24 cellular contexts compared by ENCODE assay signal in genomic region chr11:68022531-68022930, GRCh38. TPM values are rescaled to one million over a fixed set of nuclear protein-coding genes. Genes with fewer than 3 reads are reported as not detected.
A peak's percentile ranks its signal among the peaks of the same experiment; 100 is the strongest.
DNase-seq lines count a peak whose midpoint lies in the region; ATAC-seq, FAIRE-seq and TF ChIP-seq lines count a peak whose summit lies in the region.
"Had no signal": no experiment of that assay in that cellular context is flagged by ENCODE, and none has a peak within 500 bp of the region (broad histone marks: within the 10 kb centered on the region; RNA-seq: fewer than 3 reads in every experiment).

No MANE protein-coding gene starts in this region.

- POLR2A ChIA-PET in HepG2 (lab: Yijun Ruan, JAX): no interaction called here

- no peak for TF ChIP-seq RAD21 in HepG2 (CRISPR knock-in tag; IDR thresholded peaks at IDR 0.05)

- intact Hi-C loops in HepG2 (cut with micrococcal nuclease; ENCODE audit: unreplicated experiment): no loop called here
- intact Hi-C loops in right lobe of liver (cut with DNase I): no loop called here

- no peaks in the 10 kb centered on the region for H4K20me1 ChIP-seq in HepG2 (ENCODE audit: insufficient read depth, low read length)

- in situ Hi-C loops in HepG2 (cut with HindIII; ENCODE audit: extremely low pct_ligation_motif_present, low pct_unique_long_range_greater_than_20kb): no loop called here

- DNase-seq in HepG2 (ENCODE audit: low spot score): no peak
- no peak for DNase-seq in right lobe of liver
- no peak for DNase-seq in Peyer's patch
- DNase-seq: AML-193; C1 segment of cervical spinal cord; CD4-positive, alpha-beta memory T cell; CD4-positive, CD25-positive, alpha-beta regulatory T cell; CD8-positive, alpha-beta memory T cell; COR-L47; DMS 273 treated with DMSO at 0.1 percent for 48 hours; DMS153; DMS53; DMS79; DND-41; EL; GDM1 had no signal

- ATAC-seq in HepG2: no peak
- ATAC-seq in right lobe of liver: no peak
- no peak for ATAC-seq in activated CD4-positive, CD25-positive, alpha-beta regulatory T cell treated with anti-CD3 and anti-CD28 coated beads, Interleukin-2, amount 50 U/mL, for 24 hours
- ATAC-seq: A549, GM12878 had no signal

- TF ChIP-seq POLR2A in HepG2 (IDR thresholded peaks at IDR 0.05; ENCODE audit: insufficient read depth in 1 of 2, low read depth in 2 of 2, low read length in 2 of 2): no peak
- TF ChIP-seq POLR2A in right lobe of liver (IDR thresholded peaks at IDR 0.05): no peak
- 0 out of 2 replicates have a peak, but pooled peaks have one; percentile 16 for TF ChIP-seq POLR2A in Raji (IDR thresholded peaks at IDR 0.05; ENCODE audit: insufficient read depth, low read depth, low read length)
- TF ChIP-seq POLR2A in Peyer's patch (IDR thresholded peaks at IDR 0.05): no peak

- H3K4me2 ChIP-seq in HepG2 (ENCODE audit: low read depth, low read length): no peak overlapping the region
- H3K4me2 ChIP-seq: A549 had no signal

- no peak for TF ChIP-seq CTCF in HepG2 (CRISPR knock-in tag; IDR thresholded peaks at IDR 0.05)
- no peak for TF ChIP-seq CTCF in right lobe of liver (IDR thresholded peaks at IDR 0.05)
- no peak for TF ChIP-seq CTCF in neutrophil (IDR thresholded peaks at IDR 0.05)
- no peak for TF ChIP-seq CTCF in Peyer's patch (IDR thresholded peaks at IDR 0.05)

- CTCF ChIA-PET in HepG2 (lab: Yijun Ruan, JAX; ENCODE audit: low intra/inter-chr PET ratio, low total read pairs): no interaction called here

- H3K4me3 ChIP-seq in HepG2 (replicated peaks in 1 of 3; ENCODE audit: insufficient read depth in 1 of 3, low read depth in 2 of 3, low read length in 3 of 3) (no peak overlapping the region), right lobe of liver (no peak overlapping the region), neutrophil (ENCODE audit: low read depth in 1 of 2, low read length in 1 of 2) (no peak overlapping the region), Peyer's patch (no peak overlapping the region)
- H3K4me3 ChIP-seq: A549, GM12878 had no signal

- no peak overlapping the region for H3K9ac ChIP-seq in HepG2 (ENCODE audit: insufficient read depth, low read depth, low read length)

- no peaks in the 10 kb centered on the region for H3K9me3 ChIP-seq in HepG2 (ENCODE audit: low read length)
- H3K9me3 ChIP-seq in right lobe of liver: no peaks in the 10 kb centered on the region
- H3K9me3 ChIP-seq in neutrophil: no peaks in the 10 kb centered on the region
- H3K9me3 ChIP-seq in Peyer's patch: no peaks in the 10 kb centered on the region
- H3K9me3 ChIP-seq: A549 had no signal

- TF ChIP-seq EP300 in HepG2 (IDR thresholded peaks at IDR 0.05; ENCODE audit: low read depth in 2 of 2, low read length in 2 of 2) (no peak), HepG2 (CRISPR knock-in tag; IDR thresholded peaks at IDR 0.05; ENCODE audit: borderline replicate concordance) (no peak)

- no TSS peak for BruUV-seq in HepG2 (replicated peaks; lab: Mats Ljungman, UMichigan)

- H3K36me3 ChIP-seq in HepG2 (replicated peaks in 1 of 2; ENCODE audit: control insufficient read depth in 1 of 2, insufficient read depth in 2 of 2, low read length in 2 of 2): peaks cover 0 to 3% of the 10 kb centered on the region in 2 experiments; a peak in 1 of 5 replicates
- H3K36me3 ChIP-seq in right lobe of liver: no peaks in the 10 kb centered on the region
- H3K36me3 ChIP-seq in neutrophil: peaks cover 100% of the 10 kb centered on the region
- peaks cover 0 to 13% (median 0%) of the 10 kb centered on the region in 3 donors for H3K36me3 ChIP-seq in Peyer's patch

- 100% methylated on average over 1 of the region's 13 CpGs for WGBS in HepG2 (ENCODE audit: low lambda C conversion rate)
- 88% methylated on average over 6 of the region's 13 CpGs for WGBS in right lobe of liver (ENCODE audit: insufficient coverage, low coverage, low lambda C conversion rate, missing lambda C conversion rate)

- FAIRE-seq in HepG2 (lab: Jason Lieb, UNC): no peak
- FAIRE-seq: A549, GM12878, GM12892, GM18507 had no signal

- H3K4me1 ChIP-seq in HepG2 (ENCODE audit: insufficient read depth, low read length): peaks cover 46% of the 10 kb centered on the region
- no peaks in the 10 kb centered on the region for H3K4me1 ChIP-seq in right lobe of liver
- no peaks in the 10 kb centered on the region for H3K4me1 ChIP-seq in neutrophil (ENCODE audit: control insufficient read depth in 1 of 2, insufficient read depth in 1 of 2, low read depth in 1 of 2, low read length in 1 of 2)
- no peaks in the 10 kb centered on the region for H3K4me1 ChIP-seq in Peyer's patch

- no peak overlapping the region for H2AFZ ChIP-seq in HepG2 (ENCODE audit: low read length)

- no peaks in the 10 kb centered on the region for H3K79me2 ChIP-seq in HepG2 (ENCODE audit: insufficient read depth, low read length)

- no peak overlapping the region for H3K27ac ChIP-seq in HepG2 (ENCODE audit: extremely low read length, insufficient read depth, low read length)
- H3K27ac ChIP-seq in right lobe of liver: no peak overlapping the region
- H3K27ac ChIP-seq in neutrophil: peak overlapping the region; percentile 27
- no peak overlapping the region for H3K27ac ChIP-seq in Peyer's patch
- H3K27ac ChIP-seq: 22Rv1 had no signal

- H3K27me3 ChIP-seq in HepG2 (ENCODE audit: control insufficient read depth in 1 of 2, insufficient read depth in 2 of 2, low read length in 2 of 2) (no peaks in the 10 kb centered on the region), right lobe of liver (no peaks in the 10 kb centered on the region), neutrophil (no peaks in the 10 kb centered on the region), Peyer's patch (no peaks in the 10 kb centered on the region)

RNA-seq across cellular contexts. Expression of gene NDUFS8, which starts 8.0 kb away (rescaled TPM):
- total RNA-seq in HepG2 (2016; rRNA removed; fragmentation: Illumina TruSeq; extraction: Trizol): 120 and 158 TPM in 2 replicates
- 120 and 122 TPM in 2 replicates for total RNA-seq in HepG2 (2016; cell fraction: cytosol; rRNA removed; fragmentation: Illumina TruSeq; extraction: Trizol; ENCODE audit: low read depth)
- total RNA-seq in HepG2 (2016; cell fraction: insoluble cytoplasmic fraction; rRNA removed; fragmentation: Illumina TruSeq; extraction: Trizol): 111 and 153 TPM in 2 replicates
- total RNA-seq in HepG2 (2016; cell fraction: membrane; rRNA removed; fragmentation: Illumina TruSeq; extraction: Trizol): 119 and 125 TPM in 2 replicates
- total RNA-seq in HepG2 (2016; cell fraction: nucleus; rRNA removed; fragmentation: Illumina TruSeq; extraction: Trizol): 68.1 and 87.4 TPM in 2 replicates
- polyA plus RNA-seq in HepG2 (2011; rRNA removed): 96.7 and 101 TPM in 2 replicates
- 77.4 and 163 TPM in 2 replicates for polyA plus RNA-seq in HepG2 (2011; cell fraction: cytosol; rRNA removed)
- polyA plus RNA-seq in HepG2 (2011; cell fraction: nucleus; rRNA removed): 142 and 151 TPM in 2 replicates
- polyA plus RNA-seq in HepG2 (2012): 65.2 and 96.9 TPM in 2 replicates
- polyA plus RNA-seq in HepG2 (2016; cell fraction: cytosol; fragmentation: Illumina TruSeq; extraction: Trizol; ENCODE audit: low read depth): 109 and 135 TPM in 2 replicates
- polyA plus RNA-seq in HepG2 (2016; cell fraction: insoluble cytoplasmic fraction; fragmentation: Illumina TruSeq; extraction: Trizol; ENCODE audit: low read depth): 108 and 124 TPM in 2 replicates
- polyA plus RNA-seq in HepG2 (2016; cell fraction: membrane; fragmentation: Illumina TruSeq; extraction: Trizol; ENCODE audit: low read depth): 110 and 125 TPM in 2 replicates
- polyA plus RNA-seq in HepG2 (2016; cell fraction: nucleus; fragmentation: Illumina TruSeq; extraction: Trizol; ENCODE audit: insufficient read depth, low read depth): 158 and 161 TPM in 2 replicates
- polyA minus RNA-seq in HepG2 (2011; rRNA and poly(A)+ RNA removed; ENCODE audit: low replicate concordance): 172 and 212 TPM in 2 replicates
- 66.2 and 72.5 TPM in 2 replicates for polyA minus RNA-seq in HepG2 (2011; cell fraction: cytosol; rRNA and poly(A)+ RNA removed)
- 33.6 and 40.9 TPM in 2 replicates for polyA minus RNA-seq in HepG2 (2011; cell fraction: nucleus; rRNA and poly(A)+ RNA removed)
- total RNA-seq in right lobe of liver: 100 to 1,000 TPM in 3 of 6 experiments, 10 to 100 TPM in 3; 61.9 to 159 (median 88.4) TPM
- 100 to 1,000 TPM; 153 to 195 (median 162) TPM for total RNA-seq in Peyer's patch

RNA-seq across cellular contexts. Expression of gene ALDH3B1, which starts 12.4 kb away (rescaled TPM):
- total RNA-seq in HepG2 (2016; rRNA removed; fragmentation: Illumina TruSeq; extraction: Trizol) (4.0 and 4.5 TPM in 2 replicates), right lobe of liver (1 to 10 TPM; 2.3 to 7.4 (median 4.4) TPM), Peyer's patch (10 to 100 TPM; 14.9 to 53.5 (median 37.0) TPM)
- total RNA-seq in HepG2 (2016; cell fraction: cytosol; rRNA removed; fragmentation: Illumina TruSeq; extraction: Trizol; ENCODE audit: low read depth): 0.62 and 0.91 TPM in 2 replicates
- 4.3 and 4.5 TPM in 2 replicates for total RNA-seq in HepG2 (2016; cell fraction: insoluble cytoplasmic fraction; rRNA removed; fragmentation: Illumina TruSeq; extraction: Trizol)
- total RNA-seq in HepG2 (2016; cell fraction: membrane; rRNA removed; fragmentation: Illumina TruSeq; extraction: Trizol): 2.2 and 2.4 TPM in 2 replicates
- total RNA-seq in HepG2 (2016; cell fraction: nucleus; rRNA removed; fragmentation: Illumina TruSeq; extraction: Trizol): 1.6 and 2.1 TPM in 2 replicates
- 5.1 and 6.7 TPM in 2 replicates for polyA plus RNA-seq in HepG2 (2011; rRNA removed)
- 2.8 and 5.9 TPM in 2 replicates for polyA plus RNA-seq in HepG2 (2011; cell fraction: cytosol; rRNA removed)
- polyA plus RNA-seq in HepG2 (2011; cell fraction: nucleus; rRNA removed): 5.1 and 6.8 TPM in 2 replicates
- polyA plus RNA-seq in HepG2 (2012): 2.1 and 3.2 TPM in 2 replicates
- polyA plus RNA-seq in HepG2 (2016; cell fraction: cytosol; fragmentation: Illumina TruSeq; extraction: Trizol; ENCODE audit: low read depth): 0.81 and 0.85 TPM in 2 replicates
- polyA plus RNA-seq in HepG2 (2016; cell fraction: insoluble cytoplasmic fraction; fragmentation: Illumina TruSeq; extraction: Trizol; ENCODE audit: low read depth): 4.5 and 4.7 TPM in 2 replicates
- 1.9 and 2.1 TPM in 2 replicates for polyA plus RNA-seq in HepG2 (2016; cell fraction: membrane; fragmentation: Illumina TruSeq; extraction: Trizol; ENCODE audit: low read depth)
- 4.1 and 4.6 TPM in 2 replicates for polyA plus RNA-seq in HepG2 (2016; cell fraction: nucleus; fragmentation: Illumina TruSeq; extraction: Trizol; ENCODE audit: insufficient read depth, low read depth)
- 7.3 and 37.4 TPM in 2 replicates for polyA minus RNA-seq in HepG2 (2011; rRNA and poly(A)+ RNA removed; ENCODE audit: low replicate concordance)
- 2.2 and 3.3 TPM in 2 replicates for polyA minus RNA-seq in HepG2 (2011; cell fraction: cytosol; rRNA and poly(A)+ RNA removed)
- 1.6 and 3.1 TPM in 2 replicates for polyA minus RNA-seq in HepG2 (2011; cell fraction: nucleus; rRNA and poly(A)+ RNA removed)
- total RNA-seq: CD4-positive, CD25-positive, alpha-beta regulatory T cell had no signal
- polyA plus RNA-seq: CD4-positive, alpha-beta memory T cell; CD4-positive, CD25-positive, alpha-beta regulatory T cell had no signal

RNA-seq across cellular contexts. Expression of gene TCIRG1, which starts 16.3 kb away (rescaled TPM):
- total RNA-seq in HepG2 (2016; rRNA removed; fragmentation: Illumina TruSeq; extraction: Trizol) (9.9 and 48.0 TPM in 2 replicates), right lobe of liver (10 to 100 TPM; 39.4 to 97.1 (median 69.3) TPM), Peyer's patch (100 to 1,000 TPM; 239 to 586 (median 464) TPM)
- 10.6 and 10.9 TPM in 2 replicates for total RNA-seq in HepG2 (2016; cell fraction: cytosol; rRNA removed; fragmentation: Illumina TruSeq; extraction: Trizol; ENCODE audit: low read depth)
- 7.6 and 52.5 TPM in 2 replicates for total RNA-seq in HepG2 (2016; cell fraction: insoluble cytoplasmic fraction; rRNA removed; fragmentation: Illumina TruSeq; extraction: Trizol)
- total RNA-seq in HepG2 (2016; cell fraction: membrane; rRNA removed; fragmentation: Illumina TruSeq; extraction: Trizol): 8.3 and 8.4 TPM in 2 replicates
- 57.2 and 73.6 TPM in 2 replicates for total RNA-seq in HepG2 (2016; cell fraction: nucleus; rRNA removed; fragmentation: Illumina TruSeq; extraction: Trizol)
- 69.6 and 97.2 TPM in 2 replicates for polyA plus RNA-seq in HepG2 (2011; rRNA removed)
- 25.1 and 41.9 TPM in 2 replicates for polyA plus RNA-seq in HepG2 (2011; cell fraction: cytosol; rRNA removed)
- 1,399 and 1,906 TPM in 2 replicates for polyA plus RNA-seq in HepG2 (2011; cell fraction: nucleus; rRNA removed)
- 23.6 and 37.0 TPM in 2 replicates for polyA plus RNA-seq in HepG2 (2012)
- 3.6 and 4.6 TPM in 2 replicates for polyA plus RNA-seq in HepG2 (2016; cell fraction: cytosol; fragmentation: Illumina TruSeq; extraction: Trizol; ENCODE audit: low read depth)
- polyA plus RNA-seq in HepG2 (2016; cell fraction: insoluble cytoplasmic fraction; fragmentation: Illumina TruSeq; extraction: Trizol; ENCODE audit: low read depth): 7.3 and 10.3 TPM in 2 replicates
- 5.5 and 6.6 TPM in 2 replicates for polyA plus RNA-seq in HepG2 (2016; cell fraction: membrane; fragmentation: Illumina TruSeq; extraction: Trizol; ENCODE audit: low read depth)
- polyA plus RNA-seq in HepG2 (2016; cell fraction: nucleus; fragmentation: Illumina TruSeq; extraction: Trizol; ENCODE audit: insufficient read depth, low read depth): 176 and 189 TPM in 2 replicates
- polyA minus RNA-seq in HepG2 (2011; rRNA and poly(A)+ RNA removed; ENCODE audit: low replicate concordance): 49.2 and 98.2 TPM in 2 replicates
- 22.7 and 28.6 TPM in 2 replicates for polyA minus RNA-seq in HepG2 (2011; cell fraction: cytosol; rRNA and poly(A)+ RNA removed)
- 100 and 121 TPM in 2 replicates for polyA minus RNA-seq in HepG2 (2011; cell fraction: nucleus; rRNA and poly(A)+ RNA removed)

RNA-seq across cellular contexts. Expression of gene UNC93B1, which starts 18.6 kb away (rescaled TPM):
- total RNA-seq in HepG2 (2016; rRNA removed; fragmentation: Illumina TruSeq; extraction: Trizol): 2.3 and 8.8 TPM in 2 replicates
- 3.9 and 4.4 TPM in 2 replicates for total RNA-seq in HepG2 (2016; cell fraction: cytosol; rRNA removed; fragmentation: Illumina TruSeq; extraction: Trizol; ENCODE audit: low read depth)
- 2.9 and 9.2 TPM in 2 replicates for total RNA-seq in HepG2 (2016; cell fraction: insoluble cytoplasmic fraction; rRNA removed; fragmentation: Illumina TruSeq; extraction: Trizol)
- total RNA-seq in HepG2 (2016; cell fraction: membrane; rRNA removed; fragmentation: Illumina TruSeq; extraction: Trizol): 4.6 and 5.3 TPM in 2 replicates
- total RNA-seq in HepG2 (2016; cell fraction: nucleus; rRNA removed; fragmentation: Illumina TruSeq; extraction: Trizol): 10.8 and 10.9 TPM in 2 replicates
- polyA plus RNA-seq in HepG2 (2011; rRNA removed): 18.9 and 25.3 TPM in 2 replicates
- 14.1 and 18.0 TPM in 2 replicates for polyA plus RNA-seq in HepG2 (2011; cell fraction: cytosol; rRNA removed)
- 71.1 and 107 TPM in 2 replicates for polyA plus RNA-seq in HepG2 (2011; cell fraction: nucleus; rRNA removed)
- 8.1 and 8.5 TPM in 2 replicates for polyA plus RNA-seq in HepG2 (2012)
- 1.5 and 2.4 TPM in 2 replicates for polyA plus RNA-seq in HepG2 (2016; cell fraction: cytosol; fragmentation: Illumina TruSeq; extraction: Trizol; ENCODE audit: low read depth)
- polyA plus RNA-seq in HepG2 (2016; cell fraction: insoluble cytoplasmic fraction; fragmentation: Illumina TruSeq; extraction: Trizol; ENCODE audit: low read depth): 2.4 and 2.7 TPM in 2 replicates
- 3.0 and 3.2 TPM in 2 replicates for polyA plus RNA-seq in HepG2 (2016; cell fraction: membrane; fragmentation: Illumina TruSeq; extraction: Trizol; ENCODE audit: low read depth)
- 17.9 and 19.5 TPM in 2 replicates for polyA plus RNA-seq in HepG2 (2016; cell fraction: nucleus; fragmentation: Illumina TruSeq; extraction: Trizol; ENCODE audit: insufficient read depth, low read depth)
- 56.7 and 87.2 TPM in 2 replicates for polyA minus RNA-seq in HepG2 (2011; rRNA and poly(A)+ RNA removed; ENCODE audit: low replicate concordance)
- polyA minus RNA-seq in HepG2 (2011; cell fraction: cytosol; rRNA and poly(A)+ RNA removed): 10.2 and 12.8 TPM in 2 replicates
- polyA minus RNA-seq in HepG2 (2011; cell fraction: nucleus; rRNA and poly(A)+ RNA removed): 7.0 and 9.1 TPM in 2 replicates
- total RNA-seq in right lobe of liver: 10 to 100 TPM; 13.3 to 21.4 (median 17.9) TPM
- total RNA-seq in Peyer's patch: 100 to 1,000 TPM in 1 of 4 donors, 10 to 100 TPM in 3; 68.7 to 154 (median 91.6) TPM
